Comparison of ENCODE assay signal across 22 cellular contexts in the genomic region with DNA sequence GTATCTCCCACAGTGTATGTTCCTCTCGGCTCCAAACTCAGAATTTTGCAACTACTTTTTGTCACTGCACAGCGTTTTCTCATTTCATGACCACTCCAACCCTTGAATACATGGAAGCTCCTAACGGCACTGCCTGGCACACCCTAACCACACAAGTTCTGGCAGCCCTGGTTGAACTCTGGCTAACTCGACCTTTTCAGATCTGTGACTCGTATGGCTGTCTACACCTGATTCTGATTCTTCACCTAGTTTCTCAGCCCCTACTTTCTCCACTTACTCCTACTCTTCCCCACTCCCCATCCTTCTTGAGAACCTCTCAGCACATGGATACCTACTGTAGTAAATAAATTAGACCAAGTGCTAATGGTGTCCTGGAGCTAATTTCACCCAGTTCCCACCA. TPM values are rescaled to one million over a fixed set of nuclear protein-coding genes. Genes with fewer than 3 reads are reported as not detected.
DNase-seq lines count a peak whose midpoint lies in the region; ATAC-seq and TF ChIP-seq lines count a peak whose summit lies in the region.
"Had no signal": no experiment of that assay in that cellular context is flagged by ENCODE, and none has a peak within 500 bp of the region (broad histone marks: within the 10 kb centered on the region; RNA-seq: fewer than 3 reads in every experiment).

No MANE protein-coding gene starts in this region.

- POLR2A ChIA-PET in IMR-90 (lab: Charles Lee; ENCODE audit: unreplicated experiment): no interaction called here

- H2AFZ ChIP-seq in IMR-90 (replicated peaks; ENCODE audit: low read length, poor library complexity): no peak overlapping the region
- H2AFZ ChIP-seq: GM23338, PC-9 had no signal

- no peak overlapping the region for H3K56ac ChIP-seq in IMR-90 (ENCODE audit: extremely low read depth, insufficient read depth, low read length)

- peaks cover 10% of the 10 kb centered on the region for H3K4me1 ChIP-seq in IMR-90 (ENCODE audit: control insufficient read depth, insufficient read depth, low read length)

- in situ Hi-C loops in IMR-90 (cut with MboI; ENCODE audit: low sequenced_read_pairs): no loop called here

- ATAC-seq in IMR-90 (ENCODE audit: low read depth) (no peak), left lobe of liver (no peak)
- ATAC-seq in activated naive CD8-positive, alpha-beta T cell treated with anti-CD3 and anti-CD28 coated beads, Interleukin-2, amount 50 U/mL, for 24 hours: peak; percentile 58
- ATAC-seq: GM23338, HCT116 had no signal

- no peak overlapping the region for H4K5ac ChIP-seq in IMR-90 (ENCODE audit: low read depth, low read length)

- peak overlapping the region; percentile 24 for H2BK5ac ChIP-seq in IMR-90 (ENCODE audit: low read depth, low read length, poor library complexity, severe bottlenecking)

- peak overlapping the region; percentile 32; the same call in 1 of the 3 replicates for H2BK15ac ChIP-seq in IMR-90 (ENCODE audit: low read depth, low read length)

- H3K9me3 ChIP-seq in IMR-90 (ENCODE audit: control insufficient read depth, insufficient read depth, low read length): no peaks in the 10 kb centered on the region
- H3K9me3 ChIP-seq: SJSA1 had no signal

- peaks cover 5% of the 10 kb centered on the region; the same call in 1 of the 2 replicates for H4K20me1 ChIP-seq in IMR-90 (ENCODE audit: insufficient read depth, low read length)

- peak overlapping the region; percentile 33; the same call in 1 of the 2 replicates for H2BK20ac ChIP-seq in IMR-90 (ENCODE audit: low read depth, low read length)

- H3K27ac ChIP-seq in IMR-90 (ENCODE audit: insufficient read depth, low read length): no peak overlapping the region
- H3K27ac ChIP-seq: PC-9, SJSA1 had no signal

- H3K14ac ChIP-seq in IMR-90 (replicated peaks; ENCODE audit: low read depth, low read length): no peak overlapping the region

- H3K4me1 Mint-ChIP-seq in activated naive CD4-positive, alpha-beta T cell treated with anti-CD3 and anti-CD28 coated beads, Interleukin-2, amount 50 U/mL, for 24 hours: peaks cover 25% of the 10 kb centered on the region
- H3K4me1 Mint-ChIP-seq in activated naive CD4-positive, alpha-beta T cell treated with anti-CD3 and anti-CD28 coated beads for 36 hours (ENCODE audit: low read depth): peaks cover 39% of the 10 kb centered on the region
- peaks cover 54% of the 10 kb centered on the region for H3K4me1 Mint-ChIP-seq in activated naive CD8-positive, alpha-beta T cell treated with anti-CD3 and anti-CD28 coated beads, Interleukin-2, amount 50 U/mL, for 24 hours

- intact Hi-C loops in activated naive CD4-positive, alpha-beta T cell treated with anti-CD3 and anti-CD28 coated beads for 36 hours (cut with micrococcal nuclease): loop anchor here (10.0 kb wide), 2 partner anchors 943 to 1227 kb away; a partner anchor contains a TSS
- intact Hi-C loops in IMR-90 (cut with micrococcal nuclease): loop anchor here (5.0 to 10.0 kb wide), 3 partner anchors 95 to 607 kb away; no protein-coding TSS in a partner anchor

- H3K4me3 Mint-ChIP-seq in activated naive CD4-positive, alpha-beta T cell treated with anti-CD3 and anti-CD28 coated beads, Interleukin-2, amount 50 U/mL, for 24 hours: no peak overlapping the region
- no peak overlapping the region for H3K4me3 Mint-ChIP-seq in activated naive CD4-positive, alpha-beta T cell treated with anti-CD3 and anti-CD28 coated beads for 36 hours
- no peak overlapping the region for H3K4me3 Mint-ChIP-seq in activated naive CD8-positive, alpha-beta T cell treated with anti-CD3 and anti-CD28 coated beads, Interleukin-2, amount 50 U/mL, for 24 hours
- H3K4me3 Mint-ChIP-seq: CD4-positive, alpha-beta memory T cell; GM23338 had no signal

- no peaks in the 10 kb centered on the region for H3K27me3 ChIP-seq in IMR-90 (ENCODE audit: control insufficient read depth, insufficient read depth, low read length)
- H3K27me3 ChIP-seq: SJSA1 had no signal

- no peak overlapping the region for H3K18ac ChIP-seq in IMR-90 (ENCODE audit: low read depth, low read length)

- no peak overlapping the region for H3K4me3 ChIP-seq in IMR-90 (ENCODE audit: insufficient read depth, low read depth, low read length)
- H3K4me3 ChIP-seq: GM23338, PC-9, SJSA1 had no signal

- CTCF ChIA-PET in activated naive CD4-positive, alpha-beta T cell treated with anti-CD3 and anti-CD28 coated beads for 36 hours (lab: Charles Lee): no interaction called here
- CTCF ChIA-PET in IMR-90 (lab: Yijun Ruan, JAX): interaction anchor here (0.6 kb wide), 1 partner anchor 141 kb away, joined by 3 read pairs; no protein-coding TSS in a partner anchor

- peak overlapping the region; percentile 23 for H2AK9ac ChIP-seq in IMR-90 (replicated peaks; ENCODE audit: low read depth, low read length, poor library complexity)

- no peak overlapping the region for H2BK120ac ChIP-seq in IMR-90 (ENCODE audit: low read depth, low read length)

- H3K23ac ChIP-seq in IMR-90 (ENCODE audit: low read depth, low read length): no peak overlapping the region

- no peak overlapping the region for H3K4ac ChIP-seq in IMR-90 (ENCODE audit: low read depth, low read length)

- H3K9ac ChIP-seq in IMR-90 (ENCODE audit: low read depth, low read length): no peak overlapping the region

- no peaks in the 10 kb centered on the region for H3K9me3 Mint-ChIP-seq in activated naive CD4-positive, alpha-beta T cell treated with anti-CD3 and anti-CD28 coated beads, Interleukin-2, amount 50 U/mL, for 24 hours
- no peaks in the 10 kb centered on the region for H3K9me3 Mint-ChIP-seq in activated naive CD4-positive, alpha-beta T cell treated with anti-CD3 and anti-CD28 coated beads for 36 hours
- H3K9me3 Mint-ChIP-seq in activated naive CD8-positive, alpha-beta T cell treated with anti-CD3 and anti-CD28 coated beads, Interleukin-2, amount 50 U/mL, for 24 hours: no peaks in the 10 kb centered on the region
- H3K9me3 Mint-ChIP-seq: CD4-positive, alpha-beta memory T cell; GM23338 had no signal

- 0 out of 4 replicates have a peak overlapping the region, but pooled peaks of 1 of the 2 experiments have one; percentile 5 for H4K8ac ChIP-seq in IMR-90 (ENCODE audit: low read depth in 2 of 2, low read length in 2 of 2)

- H3K9me1 ChIP-seq in IMR-90 (ENCODE audit: insufficient read depth, low read length): peaks cover 12% of the 10 kb centered on the region

- H3K36me3 ChIP-seq in IMR-90 (ENCODE audit: control insufficient read depth, insufficient read depth, low read length): no peaks in the 10 kb centered on the region
- H3K36me3 ChIP-seq: SJSA1 had no signal

- DNase-seq in activated naive CD4-positive, alpha-beta T cell treated with anti-CD3 and anti-CD28 coated beads for 36 hours: no peak
- DNase-seq in IMR-90 (no peak), retina (peak; percentile 10), GDM1 (lab: John Stamatoyannopoulos, UW) (no peak), left lobe of liver (ENCODE audit: low spot score) (no peak), NCI-H748 (lab: John Stamatoyannopoulos, UW; ENCODE audit: unreplicated experiment) (no peak)
- no peak for DNase-seq in activated naive CD8-positive, alpha-beta T cell treated with anti-CD3 and anti-CD28 coated beads, Interleukin-2, amount 50 U/mL, for 24 hours
- DNase-seq: ACHN; AML-193; CD4-positive, alpha-beta memory T cell; DMS79; NCI-H1436; NCI-H2029; NCI-H2171; NCI-H446; NCI-H69; NK-92 treated with Interleukin-12 subunit alpha and Interleukin-12 subunit beta, amount 100 ng/mL, for 24 hours; PC-9 had no signal

- H4K91ac ChIP-seq in IMR-90 (ENCODE audit: insufficient read depth, low read depth, low read length): peak overlapping the region; percentile 7; the same call in 1 of the 2 replicates

- no peak overlapping the region for H3K4me2 ChIP-seq in IMR-90 (ENCODE audit: low read depth, low read length)
- H3K4me2 ChIP-seq: GM23338, PC-9 had no signal

- WGBS in IMR-90 (ENCODE audit: extremely low coverage in 2 of 2, insufficient read length in 1 of 2), 2 experiments: 74% methylated on average over 3 of the region's 5 CpGs; no CpG with 5 or more reads in 1 of the 2 experiments

- H2AK5ac ChIP-seq in IMR-90 (ENCODE audit: low read depth, low read length): peak overlapping the region; percentile 1; the same call in 1 of the 2 replicates

- peak overlapping the region; percentile 48 for H3K27ac Mint-ChIP-seq in activated naive CD4-positive, alpha-beta T cell treated with anti-CD3 and anti-CD28 coated beads, Interleukin-2, amount 50 U/mL, for 24 hours
- no peak overlapping the region for H3K27ac Mint-ChIP-seq in activated naive CD4-positive, alpha-beta T cell treated with anti-CD3 and anti-CD28 coated beads for 36 hours
- H3K27ac Mint-ChIP-seq in activated naive CD8-positive, alpha-beta T cell treated with anti-CD3 and anti-CD28 coated beads, Interleukin-2, amount 50 U/mL, for 24 hours: no peak overlapping the region
- H3K27ac Mint-ChIP-seq: GM23338 had no signal

- H3K36me3 Mint-ChIP-seq in activated naive CD4-positive, alpha-beta T cell treated with anti-CD3 and anti-CD28 coated beads, Interleukin-2, amount 50 U/mL, for 24 hours: peaks cover 2% of the 10 kb centered on the region
- peaks cover 13% of the 10 kb centered on the region for H3K36me3 Mint-ChIP-seq in activated naive CD4-positive, alpha-beta T cell treated with anti-CD3 and anti-CD28 coated beads for 36 hours (ENCODE audit: low read depth)
- peaks cover 20% of the 10 kb centered on the region for H3K36me3 Mint-ChIP-seq in activated naive CD8-positive, alpha-beta T cell treated with anti-CD3 and anti-CD28 coated beads, Interleukin-2, amount 50 U/mL, for 24 hours (ENCODE audit: low read depth)

- no peak for TF ChIP-seq RAD21 in IMR-90 (IDR thresholded peaks at IDR 0.05; ENCODE audit: low read length)

- H3K79me1 ChIP-seq in IMR-90 (ENCODE audit: low read depth in 1 of 2, low read length in 2 of 2): peaks cover 16 to 56% of the 10 kb centered on the region in 2 experiments

- no peak for TF ChIP-seq POLR2A in IMR-90 (IDR thresholded peaks at IDR 0.05; ENCODE audit: low read depth, low read length)

- dilution Hi-C loops in IMR-90 (cut with HindIII; ENCODE audit: low sequenced_read_pairs, unreplicated experiment): no loop called here

- no TSS peak for BruUV-seq in IMR-90 (replicated peaks; lab: Mats Ljungman, UMichigan)

- no peak for TF ChIP-seq CTCF in IMR-90 (conservative IDR thresholded peaks at IDR 0.05; ENCODE audit: low read depth, low read length)

- H3K27me3 Mint-ChIP-seq in activated naive CD4-positive, alpha-beta T cell treated with anti-CD3 and anti-CD28 coated beads, Interleukin-2, amount 50 U/mL, for 24 hours: no peaks in the 10 kb centered on the region
- H3K27me3 Mint-ChIP-seq in activated naive CD4-positive, alpha-beta T cell treated with anti-CD3 and anti-CD28 coated beads for 36 hours (ENCODE audit: low read depth): no peaks in the 10 kb centered on the region
- no peaks in the 10 kb centered on the region for H3K27me3 Mint-ChIP-seq in activated naive CD8-positive, alpha-beta T cell treated with anti-CD3 and anti-CD28 coated beads, Interleukin-2, amount 50 U/mL, for 24 hours
- H3K27me3 Mint-ChIP-seq: CD4-positive, alpha-beta memory T cell had no signal

TF ChIP-seq in IMR-90, 13 proteins besides CTCF, POLR2A, EP300 and RAD21 (continues in another document):
- no peak for TF ChIP-seq RFX5 (IDR thresholded peaks at IDR 0.05; ENCODE audit: low read depth, low read length)

RNA-seq across cellular contexts. Expression of a gene that starts 6.9 kb away (rescaled TPM):
- total RNA-seq in activated naive CD4-positive, alpha-beta T cell treated with anti-CD3 and anti-CD28 coated beads for 36 hours: 100 to 1,000 TPM; 106 to 108 TPM
- total RNA-seq in IMR-90 (2012; rRNA removed) (60.2 and 117 TPM in 2 replicates), left lobe of liver (28.9 TPM)
- polyA plus RNA-seq in IMR-90 (2012; rRNA removed): 54.0 and 68.4 TPM in 2 replicates
- polyA plus RNA-seq in IMR-90 (2012; cell fraction: cytosol; rRNA removed): 8.4 and 14.3 TPM in 2 replicates
- polyA plus RNA-seq in IMR-90 (2012; cell fraction: nucleus; rRNA removed; ENCODE audit: low replicate concordance): 1.6 and 18.6 TPM in 2 replicates
